In the genomic region with DNA sequence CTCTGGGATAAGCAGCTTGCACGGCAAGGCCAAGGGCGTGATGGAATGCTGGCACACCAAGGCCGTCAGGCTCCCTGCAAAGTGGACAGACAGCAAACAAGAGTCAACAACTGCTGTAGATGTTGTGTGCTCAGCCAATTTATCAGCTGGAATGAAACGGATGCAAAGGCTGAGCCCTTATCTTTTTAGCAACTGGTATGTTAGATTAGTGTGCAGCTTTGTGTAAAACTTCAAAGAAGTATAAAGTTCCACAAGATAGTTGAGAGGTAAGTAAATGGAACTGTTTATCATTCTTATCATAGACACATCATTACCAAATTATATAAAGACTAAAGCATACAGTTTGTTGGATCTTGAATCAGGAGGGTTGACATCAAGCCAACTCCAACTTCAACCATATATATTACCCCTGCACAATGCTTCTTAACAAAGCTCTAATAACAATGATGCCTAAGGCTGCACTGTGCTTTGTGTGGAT, we compare ENCODE assay signal across 1 cellular context.
A peak's percentile ranks its signal among the peaks of the same experiment; 100 is the strongest.
TF ChIP-seq lines count a peak whose summit lies in the region.

No MANE protein-coding gene starts in this region.

TF ChIP-seq in HepG2, 621 proteins besides CTCF, POLR2A, EP300 and RAD21 (continued from another document and continues in another):
- TF ChIP-seq, protein P1, sequence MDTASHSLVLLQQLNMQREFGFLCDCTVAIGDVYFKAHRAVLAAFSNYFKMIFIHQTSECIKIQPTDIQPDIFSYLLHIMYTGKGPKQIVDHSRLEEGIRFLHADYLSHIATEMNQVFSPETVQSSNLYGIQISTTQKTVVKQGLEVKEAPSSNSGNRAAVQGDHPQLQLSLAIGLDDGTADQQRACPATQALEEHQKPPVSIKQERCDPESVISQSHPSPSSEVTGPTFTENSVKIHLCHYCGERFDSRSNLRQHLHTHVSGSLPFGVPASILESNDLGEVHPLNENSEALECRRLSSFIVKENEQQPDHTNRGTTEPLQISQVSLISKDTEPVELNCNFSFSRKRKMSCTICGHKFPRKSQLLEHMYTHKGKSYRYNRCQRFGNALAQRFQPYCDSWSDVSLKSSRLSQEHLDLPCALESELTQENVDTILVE (CRISPR knock-in tag; IDR thresholded peaks at IDR 0.05), result no peak
- TF ChIP-seq E2F5 (CRISPR knock-in tag; conservative IDR thresholded peaks at IDR 0.05) (no peak), ZNF326 (CRISPR knock-in tag; IDR thresholded peaks at IDR 0.05; ENCODE audit: borderline replicate concordance) (no peak), FOXC1 (CRISPR knock-in tag; IDR thresholded peaks at IDR 0.05; ENCODE audit: borderline replicate concordance) (no peak), ZNF776 (CRISPR knock-in tag; IDR thresholded peaks at IDR 0.05) (no peak), SMAD9 (CRISPR knock-in tag; IDR thresholded peaks at IDR 0.05) (no peak), ZNF749 (CRISPR knock-in tag; IDR thresholded peaks at IDR 0.05; ENCODE audit: borderline replicate concordance) (no peak), HOXA9 (CRISPR knock-in tag; IDR thresholded peaks at IDR 0.05; ENCODE audit: borderline replicate concordance) (no peak), NPAS2 (CRISPR knock-in tag; IDR thresholded peaks at IDR 0.05; ENCODE audit: borderline replicate concordance) (no peak), SSRP1 (CRISPR knock-in tag; IDR thresholded peaks at IDR 0.05) (no peak), ZNF331 (CRISPR knock-in tag; IDR thresholded peaks at IDR 0.05) (peak; percentile 61), ZNF746 (CRISPR knock-in tag; IDR thresholded peaks at IDR 0.05) (no peak), ZHX2 (IDR thresholded peaks at IDR 0.05; ENCODE audit: low read depth) (no peak), ZHX2 (CRISPR knock-in tag; IDR thresholded peaks at IDR 0.05; ENCODE audit: borderline replicate concordance) (no peak), MED8 (CRISPR knock-in tag; IDR thresholded peaks at IDR 0.05; ENCODE audit: insufficient replicate concordance) (peak; percentile 17), CENPBD1 (CRISPR knock-in tag; IDR thresholded peaks at IDR 0.05; ENCODE audit: borderline replicate concordance, low read depth) (no peak), GFI1 (CRISPR knock-in tag; IDR thresholded peaks at IDR 0.05; ENCODE audit: borderline replicate concordance) (peak; percentile 87), ZFP82 (CRISPR knock-in tag; IDR thresholded peaks at IDR 0.05; ENCODE audit: borderline replicate concordance) (no peak), BATF2 (CRISPR knock-in tag; IDR thresholded peaks at IDR 0.05) (no peak), TAF15 (IDR thresholded peaks at IDR 0.05; ENCODE audit: low read depth, low read length, poor library complexity, severe bottlenecking) (no peak), SPEN (CRISPR knock-in tag; IDR thresholded peaks at IDR 0.05; ENCODE audit: low read depth) (peak; percentile 49; the same call in 1 of the 2 replicates), ZSCAN21 (CRISPR knock-in tag; IDR thresholded peaks at IDR 0.05; ENCODE audit: borderline replicate concordance) (no peak), SIX4 (CRISPR knock-in tag; IDR thresholded peaks at IDR 0.05) (peak; percentile 78), TAF1 (CRISPR knock-in tag; IDR thresholded peaks at IDR 0.05) (no peak), HOXD1 (CRISPR knock-in tag; IDR thresholded peaks at IDR 0.05) (peak; percentile 95), ZNF317 (CRISPR knock-in tag; IDR thresholded peaks at IDR 0.05) (0 out of 2 replicates have a peak, but pooled peaks have one; percentile 34), ONECUT2 (CRISPR knock-in tag; IDR thresholded peaks at IDR 0.05) (peak; percentile 55; the same call in 1 of the 2 replicates), ZFP36 (IDR thresholded peaks at IDR 0.05; ENCODE audit: borderline replicate concordance, low read depth, low read length, partially characterized antibody) (no peak), ZNF713 (CRISPR knock-in tag; IDR thresholded peaks at IDR 0.05) (no peak), MED13 (CRISPR knock-in tag; IDR thresholded peaks at IDR 0.05) (peak; percentile 83; the same call in 1 of the 2 replicates), KDM2A (CRISPR knock-in tag; IDR thresholded peaks at IDR 0.05; ENCODE audit: borderline replicate concordance, low read depth) (no peak), EED (CRISPR knock-in tag; IDR thresholded peaks at IDR 0.05) (no peak), ZNF580 (CRISPR knock-in tag; IDR thresholded peaks at IDR 0.05; ENCODE audit: borderline replicate concordance, low read depth) (no peak), RFX5 (IDR thresholded peaks at IDR 0.05; ENCODE audit: low read depth, low read length) (no peak), ZNF781 (CRISPR knock-in tag; IDR thresholded peaks at IDR 0.05; ENCODE audit: borderline replicate concordance, not compliant biosample characterization) (no peak), ZNF768 (CRISPR knock-in tag; IDR thresholded peaks at IDR 0.05) (no peak), IRX3 (CRISPR knock-in tag; IDR thresholded peaks at IDR 0.05; ENCODE audit: borderline replicate concordance, low read depth) (0 out of 2 replicates have a peak, but pooled peaks have one; percentile 34), ZNF337 (CRISPR knock-in tag; IDR thresholded peaks at IDR 0.05; ENCODE audit: borderline replicate concordance, low read depth) (no peak), ZNF343 (CRISPR knock-in tag; IDR thresholded peaks at IDR 0.05) (no peak), MYPOP (CRISPR knock-in tag; IDR thresholded peaks at IDR 0.05) (no peak), MEF2D (CRISPR knock-in tag; IDR thresholded peaks at IDR 0.05) (peak; percentile 78; the same call in 1 of the 2 replicates), RFX3 (CRISPR knock-in tag; IDR thresholded peaks at IDR 0.05) (no peak)
- TF ChIP-seq, protein P2, sequence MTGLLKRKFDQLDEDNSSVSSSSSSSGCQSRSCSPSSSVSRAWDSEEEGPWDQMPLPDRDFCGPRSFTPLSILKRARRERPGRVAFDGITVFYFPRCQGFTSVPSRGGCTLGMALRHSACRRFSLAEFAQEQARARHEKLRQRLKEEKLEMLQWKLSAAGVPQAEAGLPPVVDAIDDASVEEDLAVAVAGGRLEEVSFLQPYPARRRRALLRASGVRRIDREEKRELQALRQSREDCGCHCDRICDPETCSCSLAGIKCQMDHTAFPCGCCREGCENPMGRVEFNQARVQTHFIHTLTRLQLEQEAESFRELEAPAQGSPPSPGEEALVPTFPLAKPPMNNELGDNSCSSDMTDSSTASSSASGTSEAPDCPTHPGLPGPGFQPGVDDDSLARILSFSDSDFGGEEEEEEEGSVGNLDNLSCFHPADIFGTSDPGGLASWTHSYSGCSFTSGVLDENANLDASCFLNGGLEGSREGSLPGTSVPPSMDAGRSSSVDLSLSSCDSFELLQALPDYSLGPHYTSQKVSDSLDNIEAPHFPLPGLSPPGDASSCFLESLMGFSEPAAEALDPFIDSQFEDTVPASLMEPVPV (CRISPR knock-in tag; IDR thresholded peaks at IDR 0.05), result no peak
- TF ChIP-seq, protein P3, sequence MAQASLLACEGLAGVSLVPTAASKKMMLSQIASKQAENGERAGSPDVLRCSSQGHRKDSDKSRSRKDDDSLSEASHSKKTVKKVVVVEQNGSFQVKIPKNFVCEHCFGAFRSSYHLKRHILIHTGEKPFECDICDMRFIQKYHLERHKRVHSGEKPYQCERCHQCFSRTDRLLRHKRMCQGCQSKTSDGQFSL (CRISPR knock-in tag; IDR thresholded peaks at IDR 0.05), result no peak
- TF ChIP-seq, protein P4, sequence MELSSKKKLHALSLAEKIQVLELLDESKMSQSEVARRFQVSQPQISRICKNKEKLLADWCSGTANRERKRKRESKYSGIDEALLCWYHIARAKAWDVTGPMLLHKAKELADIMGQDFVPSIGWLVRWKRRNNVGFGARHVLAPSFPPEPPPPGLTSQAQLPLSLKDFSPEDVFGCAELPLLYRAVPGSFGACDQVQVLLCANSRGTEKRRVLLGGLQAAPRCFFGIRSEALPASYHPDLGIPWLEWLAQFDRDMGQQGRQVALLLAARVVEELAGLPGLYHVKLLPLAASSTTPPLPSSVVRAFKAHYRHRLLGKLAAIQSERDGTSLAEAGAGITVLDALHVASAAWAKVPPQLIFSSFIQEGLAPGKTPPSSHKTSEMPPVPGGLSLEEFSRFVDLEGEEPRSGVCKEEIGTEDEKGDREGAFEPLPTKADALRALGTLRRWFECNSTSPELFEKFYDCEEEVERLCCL (CRISPR knock-in tag; IDR thresholded peaks at IDR 0.05; ENCODE audit: borderline replicate concordance), result no peak
- TF ChIP-seq, protein P5, sequence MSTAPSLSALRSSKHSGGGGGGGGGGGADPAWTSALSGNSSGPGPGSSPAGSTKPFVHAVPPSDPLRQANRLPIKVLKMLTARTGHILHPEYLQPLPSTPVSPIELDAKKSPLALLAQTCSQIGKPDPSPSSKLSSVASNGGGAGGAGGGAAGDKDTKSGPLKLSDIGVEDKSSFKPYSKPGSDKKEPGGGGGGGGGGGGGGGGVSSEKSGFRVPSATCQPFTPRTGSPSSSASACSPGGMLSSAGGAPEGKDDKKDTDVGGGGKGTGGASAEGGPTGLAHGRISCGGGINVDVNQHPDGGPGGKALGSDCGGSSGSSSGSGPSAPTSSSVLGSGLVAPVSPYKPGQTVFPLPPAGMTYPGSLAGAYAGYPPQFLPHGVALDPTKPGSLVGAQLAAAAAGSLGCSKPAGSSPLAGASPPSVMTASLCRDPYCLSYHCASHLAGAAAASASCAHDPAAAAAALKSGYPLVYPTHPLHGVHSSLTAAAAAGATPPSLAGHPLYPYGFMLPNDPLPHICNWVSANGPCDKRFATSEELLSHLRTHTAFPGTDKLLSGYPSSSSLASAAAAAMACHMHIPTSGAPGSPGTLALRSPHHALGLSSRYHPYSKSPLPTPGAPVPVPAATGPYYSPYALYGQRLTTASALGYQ (CRISPR knock-in tag; IDR thresholded peaks at IDR 0.05), result peak; percentile 99
- TF ChIP-seq, protein P6, sequence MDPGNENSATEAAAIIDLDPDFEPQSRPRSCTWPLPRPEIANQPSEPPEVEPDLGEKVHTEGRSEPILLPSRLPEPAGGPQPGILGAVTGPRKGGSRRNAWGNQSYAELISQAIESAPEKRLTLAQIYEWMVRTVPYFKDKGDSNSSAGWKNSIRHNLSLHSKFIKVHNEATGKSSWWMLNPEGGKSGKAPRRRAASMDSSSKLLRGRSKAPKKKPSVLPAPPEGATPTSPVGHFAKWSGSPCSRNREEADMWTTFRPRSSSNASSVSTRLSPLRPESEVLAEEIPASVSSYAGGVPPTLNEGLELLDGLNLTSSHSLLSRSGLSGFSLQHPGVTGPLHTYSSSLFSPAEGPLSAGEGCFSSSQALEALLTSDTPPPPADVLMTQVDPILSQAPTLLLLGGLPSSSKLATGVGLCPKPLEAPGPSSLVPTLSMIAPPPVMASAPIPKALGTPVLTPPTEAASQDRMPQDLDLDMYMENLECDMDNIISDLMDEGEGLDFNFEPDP (CRISPR knock-in tag; conservative IDR thresholded peaks at IDR 0.05), result no peak
